ENCODE assay signal across 24 cellular contexts in genomic region chr4:148540622-148541326, GRCh38.
"Had no signal": no experiment of that assay in that cellular context is flagged by ENCODE, and none has a peak within 500 bp of the region (broad histone marks: within the 10 kb centered on the region; RNA-seq: fewer than 3 reads in every experiment).

No MANE protein-coding gene starts in this region.

- H3K4me1 ChIP-seq: ascending aorta, SJSA1 had no signal

- H3K9me3 ChIP-seq: SJSA1, SK-N-SH had no signal

- H3K27ac ChIP-seq: ascending aorta, KMS-11, SJSA1 had no signal

- DNase-seq: activated CD4-positive, alpha-beta T cell treated with anti-CD3 and anti-CD28 coated beads for 36 hours; activated CD4-positive, alpha-beta T cell treated with anti-CD3 and anti-CD28 coated beads, Interleukin-2, amount 10 ng/mL, durations not matched to agents 7 days and 5 days; activated CD4-positive, alpha-beta T cell treated with anti-CD3 and anti-CD28 coated beads, Interleukin-2, amount 50 U/mL, for 48 hours; activated CD8-positive, alpha-beta T cell treated with anti-CD3 and anti-CD28 coated beads, Interleukin-2, amount 10 ng/mL, durations not matched to agents 7 days and 5 days; activated gamma-delta T cell; activated naive CD4-positive, alpha-beta T cell treated with Interleukin-2 at 50 U/mL for 16 hours; activated naive CD8-positive, alpha-beta T cell treated with anti-CD3 and anti-CD28 coated beads, Interleukin-2, amount 10 ng/mL, durations not matched to agents 7 days and 5 days; activated T-cell treated with anti-CD3 and anti-CD28 coated beads, Interleukin-2, amount 50 U/mL, for 24 hours; amygdala; MM.1S; NCI-H1092 treated with DMSO at 0.1 percent for 48 hours; NCI-H1417 treated with DMSO at 0.1 percent for 48 hours; NCI-H187 treated with DMSO at 0.1 percent for 48 hours; NCI-H2081 treated with DMSO at 0.1 percent for 48 hours; NCI-H345; NCI-H524 treated with DMSO at 0.1 percent for 48 hours; NCI-H748 treated with DMSO at 0.1 percent for 48 hours; OCI-M1; SHP77 treated with DMSO at 0.1 percent for 48 hours; SK-N-SH had no signal

- H3K9ac ChIP-seq: KMS-11, SK-N-SH had no signal

- H3K4me3 ChIP-seq: ascending aorta, SJSA1 had no signal

- H3K27me3 ChIP-seq: ascending aorta, SJSA1 had no signal

- H3K36me3 ChIP-seq: ascending aorta, SJSA1 had no signal

- ATAC-seq: activated CD4-positive, alpha-beta T cell treated with anti-CD3 and anti-CD28 coated beads for 36 hours; activated CD4-positive, CD25-positive, alpha-beta regulatory T cell treated with anti-CD3 and anti-CD28 coated beads, Interleukin-2, amount 50 U/mL, for 24 hours; activated CD8-positive, alpha-beta T cell treated with anti-CD3 and anti-CD28 coated beads, Interleukin-2, amount 10 ng/mL, durations not matched to agents 7 days and 5 days had no signal
